ENCODE assay signal across 30 cellular contexts in genomic region chr1:213452504-213452903, GRCh38.
"Had no signal": no experiment of that assay in that cellular context is flagged by ENCODE, and none has a peak within 500 bp of the region (broad histone marks: within the 10 kb centered on the region; RNA-seq: fewer than 3 reads in every experiment).

No MANE protein-coding gene starts in this region.

- H3K4me3 Mint-ChIP-seq: immature natural killer cell; naive thymus-derived CD8-positive, alpha-beta T cell; nephron; neural crest cell; stimulated activated naive B cell treated with anti-CD40 and anti-IgM and Interleukin-4, amounts not matched to agents 10 μg/mL and 1 μg/mL and 100 μg/mL, for 72 hours had no signal

- H3K9me3 Mint-ChIP-seq: naive thymus-derived CD8-positive, alpha-beta T cell; nephron; neural crest cell had no signal

- H2AFZ ChIP-seq: parathyroid adenoma had no signal

- H3K9me3 ChIP-seq: left lung, mucosa of descending colon, neutrophil, psoas muscle, right atrium auricular region, right lobe of liver, stomach, testis, thyroid gland, transverse colon, upper lobe of left lung, vagina had no signal

- H3K27ac Mint-ChIP-seq: immature natural killer cell; naive thymus-derived CD8-positive, alpha-beta T cell; nephron; stimulated activated naive B cell treated with anti-CD40 and anti-IgM and Interleukin-4, amounts not matched to agents 10 μg/mL and 1 μg/mL and 100 μg/mL, for 72 hours had no signal

- FAIRE-seq: islet of Langerhans, kidney had no signal

- H3K4me2 ChIP-seq: smooth muscle cell had no signal

- H3K4me1 Mint-ChIP-seq: immature natural killer cell; naive thymus-derived CD8-positive, alpha-beta T cell; stimulated activated naive B cell treated with anti-CD40 and anti-IgM and Interleukin-4, amounts not matched to agents 10 μg/mL and 1 μg/mL and 100 μg/mL, for 72 hours had no signal

- H3K4me1 ChIP-seq: left lung, parathyroid adenoma, psoas muscle, right lobe of liver, testis, thyroid gland, transverse colon had no signal

- H3K27ac ChIP-seq: left lung, neutrophil, parathyroid adenoma, psoas muscle, right atrium auricular region, right lobe of liver, stomach, testis, thyroid gland, transverse colon, upper lobe of left lung, vagina had no signal

- H3K36me3 ChIP-seq: left lung, neutrophil, right atrium auricular region, right lobe of liver, stomach, thyroid gland, transverse colon, upper lobe of left lung, vagina had no signal

- H3K4me3 ChIP-seq: left lung, lung, mucosa of descending colon, psoas muscle, right atrium auricular region, right lobe of liver, smooth muscle cell, stomach, testis, thyroid gland, transverse colon, upper lobe of left lung, vagina had no signal

- H3K9ac ChIP-seq: parathyroid adenoma had no signal

- H3K79me2 ChIP-seq: parathyroid adenoma had no signal

- H3K27me3 ChIP-seq: left lung, neutrophil, right atrium auricular region, right lobe of liver, stomach, testis, thyroid gland, transverse colon, upper lobe of left lung, vagina had no signal

- ATAC-seq: left colon; left lung; mucosa of descending colon; naive thymus-derived CD8-positive, alpha-beta T cell; psoas muscle; stimulated activated naive B cell treated with anti-CD40 and anti-IgM and Interleukin-4, amounts not matched to agents 10 μg/mL and 1 μg/mL and 100 μg/mL, for 72 hours; stimulated activated naive CD8-positive, alpha-beta T cell treated with anti-CD3 and anti-CD28 coated beads, Interleukin-15, Interleukin-2, amounts not matched to agents 100 U/mL and 50 U/mL, for 24 hours had no signal

- DNase-seq: immature natural killer cell; kidney; left colon; midbrain; mucosa of descending colon; naive thymus-derived CD8-positive, alpha-beta T cell; occipital lobe; psoas muscle; right lobe of liver; stimulated activated CD4-positive, alpha-beta T cell treated with anti-CD3 and anti-CD28 coated beads, Interleukin-1b, Interleukin-23, amount 100 ng/mL, for 48 hours; stimulated activated CD4-positive, alpha-beta T cell treated with anti-CD3 and anti-CD28 coated beads, Interleukin-2, amount 100 ng/mL, for 48 hours; stimulated activated CD4-positive, alpha-beta T cell treated with anti-CD3 and anti-CD28 coated beads, Interleukin-4, amount 100 ng/mL, for 4 hours; stimulated activated CD8-positive, alpha-beta memory T cell treated with anti-CD3 and anti-CD28 coated beads, Interleukin-4, amount 100 ng/mL, for 48 hours; stimulated activated naive B cell treated with anti-CD40 and anti-IgM and Interleukin-4, amounts not matched to agents 10 μg/mL and 1 μg/mL and 100 μg/mL, for 72 hours; stimulated activated naive CD8-positive, alpha-beta T cell treated with anti-CD3 and anti-CD28 coated beads, Interleukin-15, Interleukin-2, amounts not matched to agents 100 U/mL and 50 U/mL, for 24 hours; stomach; testis; thyroid gland; transverse colon had no signal

- H3K36me3 Mint-ChIP-seq: immature natural killer cell; naive thymus-derived CD8-positive, alpha-beta T cell; stimulated activated naive B cell treated with anti-CD40 and anti-IgM and Interleukin-4, amounts not matched to agents 10 μg/mL and 1 μg/mL and 100 μg/mL, for 72 hours had no signal

- H3K27me3 Mint-ChIP-seq: stimulated activated naive B cell treated with anti-CD40 and anti-IgM and Interleukin-4, amounts not matched to agents 10 μg/mL and 1 μg/mL and 100 μg/mL, for 72 hours had no signal
